8 cellular contexts compared by ENCODE assay signal in genomic region chr1:10941891-10942541, GRCh38.
DNase-seq lines count a peak whose midpoint lies in the region; ATAC-seq, FAIRE-seq and TF ChIP-seq lines count a peak whose summit lies in the region.

No MANE protein-coding gene starts in this region.

- DNase-seq in CD1c-positive myeloid dendritic cell (ENCODE audit: extremely low spot score), result peak; percentile 51
- DNase-seq in HCT116 (ENCODE audit: low read depth, low spot score), result no peak
- peak; percentile 43 to 58 (median 56) for DNase-seq in T-helper 17 cell
- DNase-seq in GM12878 (ENCODE audit: low read depth, low spot score), result no peak
- no peak for DNase-seq in keratinocyte (ENCODE audit: low read depth, low spot score)
- DNase-seq in stimulated activated CD4-positive, alpha-beta T cell treated with anti-CD3 and anti-CD28 coated beads, Interleukin-4, amount 100 ng/mL, for 48 hours (ENCODE audit: low read depth in 2 of 2), result peak; percentile 56 to 68
- DNase-seq in amniotic stem cell (lab: John Stamatoyannopoulos, UW), result no peak

- RAD21 ChIA-PET in HCT116 (lab: Charles Lee; ENCODE audit: low non-redundant PET in 1 of 2, low total read pairs in 2 of 2, uncharacterized antibody in 2 of 2, unreplicated experiment in 2 of 2), result no interaction called here
- RAD21 ChIA-PET in GM12878 (lab: Charles Lee; ENCODE audit: unreplicated experiment), result interaction anchor here (0.6 to 1.3 kb wide), 5 partner anchors 53 to 508 kb away, joined by 3 read pairs; no protein-coding TSS in a partner anchor

- H3K27ac ChIP-seq in HCT116 (ENCODE audit: low read depth, low read length) (no peak overlapping the region), GM12878 (ENCODE audit: control insufficient read depth, insufficient read depth) (no peak overlapping the region), keratinocyte (ENCODE audit: control insufficient read depth, insufficient read depth, low read length) (no peak overlapping the region)

- H3K79me2 ChIP-seq in HCT116 (ENCODE audit: insufficient read depth, low read length), result no peaks in the 10 kb centered on the region
- no peaks in the 10 kb centered on the region for H3K79me2 ChIP-seq in GM12878 (ENCODE audit: control insufficient read depth, insufficient read depth, low read length)
- H3K79me2 ChIP-seq in keratinocyte (ENCODE audit: control insufficient read depth, insufficient read depth, low read length), result no peaks in the 10 kb centered on the region

- H3K4me1 Mint-ChIP-seq in T-helper 17 cell, result peaks cover 30% of the 10 kb centered on the region

- H2AFZ ChIP-seq in HCT116 (ENCODE audit: low read depth, low read length, poor library complexity, severe bottlenecking) (peak overlapping the region; percentile 54), GM12878 (ENCODE audit: control insufficient read depth, low read depth, low read length) (no peak overlapping the region), keratinocyte (ENCODE audit: control insufficient read depth, low read length) (no peak overlapping the region)

- no peak overlapping the region for H3K9ac ChIP-seq in HCT116 (ENCODE audit: low read length)
- H3K9ac ChIP-seq in GM12878 (ENCODE audit: control insufficient read depth, insufficient read depth, low read length), result no peak overlapping the region
- H3K9ac ChIP-seq in keratinocyte (ENCODE audit: control insufficient read depth, extremely low read depth, insufficient read depth, low read length), result no peak overlapping the region

- 5% methylated on average over 21 of the region's 21 CpGs for WGBS in GM12878 (ENCODE audit: insufficient coverage, insufficient replicate concordance, low lambda C conversion rate, missing lambda C conversion rate)

- H3K27me3 ChIP-seq in HCT116 (ENCODE audit: insufficient read depth, low read length), result no peaks in the 10 kb centered on the region; the same call in 1 of the 2 replicates
- peaks cover 4 to 8% of the 10 kb centered on the region in 2 experiments; a peak in 3 of 4 replicates for H3K27me3 ChIP-seq in GM12878 (replicated peaks in 1 of 2; ENCODE audit: control insufficient read depth in 2 of 2, insufficient read depth in 2 of 2, low read length in 1 of 2)
- peaks cover 23% of the 10 kb centered on the region for H3K27me3 ChIP-seq in keratinocyte (ENCODE audit: control insufficient read depth, extremely low read depth, insufficient read depth, low read length)

- H3K4me1 ChIP-seq in HCT116 (ENCODE audit: control insufficient read depth in 1 of 2, insufficient read depth in 2 of 2, low read length in 2 of 2), result peaks cover 0 to 8% of the 10 kb centered on the region in 2 experiments; a peak in 2 of 4 replicates
- H3K4me1 ChIP-seq in GM12878 (ENCODE audit: control insufficient read depth, insufficient read depth, low read length), result peaks cover 21% of the 10 kb centered on the region
- H3K4me1 ChIP-seq in keratinocyte (ENCODE audit: control insufficient read depth, extremely low read depth, insufficient read depth, low read length), result peaks cover 11% of the 10 kb centered on the region

- peaks cover 35% of the 10 kb centered on the region for H3K27me3 Mint-ChIP-seq in T-helper 17 cell

- no TSS peak for BruUV-seq in HCT116 (replicated peaks; lab: Mats Ljungman, UMichigan)
- no TSS peak for BruUV-seq in GM12878 (replicated peaks; lab: Mats Ljungman, UMichigan)

- no peak for TF ChIP-seq POLR2A in HCT116 (IDR thresholded peaks at IDR 0.05; ENCODE audit: borderline replicate concordance, extremely low read depth, insufficient read depth, insufficient read length)
- TF ChIP-seq POLR2A in GM12878 (IDR thresholded peaks at IDR 0.05; ENCODE audit: low read depth, low read length), result no peak

- peak overlapping the region; percentile 71 for H3K4me2 ChIP-seq in HCT116 (ENCODE audit: low read length)
- no peak overlapping the region; the same call in 1 of the 2 replicates for H3K4me2 ChIP-seq in GM12878 (ENCODE audit: control insufficient read depth, insufficient read depth)
- peak overlapping the region; percentile 50 for H3K4me2 ChIP-seq in keratinocyte (ENCODE audit: control insufficient read depth, extremely low read depth, insufficient read depth, low read depth, low read length)

- ATAC-seq in HCT116 (peak; percentile 83), T-helper 17 cell (peak; percentile 69), GM12878 (peak; percentile 55), HG02981 (IDR thresholded peaks at IDR 0.05; ENCODE audit: unreplicated experiment) (no peak)

- FAIRE-seq in GM12878 (lab: Jason Lieb, UNC) (no peak), keratinocyte (lab: Jason Lieb, UNC) (no peak)

- no peaks in the 10 kb centered on the region for H3K9me1 ChIP-seq in keratinocyte (ENCODE audit: control insufficient read depth, extremely low read depth, insufficient read depth, low read length)

- in situ Hi-C loops in GM12878 (cut with MboI), result loop anchor here (5.0 kb wide), 1 partner anchor 435 kb away; no protein-coding TSS in a partner anchor

- peak; percentile 71 to 97 (median 91) for TF ChIP-seq CTCF in HCT116 (IDR thresholded peaks at IDR 0.05 in 2 of 3, conservative IDR thresholded peaks at IDR 0.05 in 1 of 3; ENCODE audit: borderline replicate concordance in 1 of 3, insufficient read depth in 1 of 3, low read depth in 2 of 3, low read length in 2 of 3)
- peak; percentile 74 to 98 (median 93) for TF ChIP-seq CTCF in GM12878 (IDR thresholded peaks at IDR 0.05 in 2 of 3, conservative IDR thresholded peaks at IDR 0.05 in 1 of 3; ENCODE audit: control insufficient read depth in 2 of 3, extremely low read depth in 1 of 3, insufficient read depth in 1 of 3, low read depth in 3 of 3, low read length in 3 of 3)
- peak; percentile 85 to 97 (median 93) for TF ChIP-seq CTCF in keratinocyte (optimal IDR thresholded peaks at IDR 0.05 in 1 of 3, IDR thresholded peaks at IDR 0.05 in 1 of 3, conservative IDR thresholded peaks at IDR 0.05 in 1 of 3; ENCODE audit: extremely low read depth in 1 of 3, insufficient read depth in 2 of 3, low read length in 3 of 3)

- dilution Hi-C loops in keratinocyte (cut with MboI; ENCODE audit: extremely low pct_ligation_motif_present, low sequenced_read_pairs), result no loop called here

- H3K9me3 ChIP-seq in HCT116 (ENCODE audit: control insufficient read depth in 1 of 2, insufficient read depth in 1 of 2, low read depth in 1 of 2, low read length in 2 of 2) (no peaks in the 10 kb centered on the region), T-helper 17 cell (ENCODE audit: control insufficient read depth, low read length, poor library complexity, severe bottlenecking) (no peaks in the 10 kb centered on the region), GM12878 (replicated peaks; ENCODE audit: control insufficient read depth, insufficient read depth, low read length) (no peaks in the 10 kb centered on the region), keratinocyte (ENCODE audit: control insufficient read depth, low read depth, low read length) (no peaks in the 10 kb centered on the region)

- intact Hi-C loops in HCT116 (cut with micrococcal nuclease) (loop anchor here (1.0 kb wide), 2 partner anchors 250 to 435 kb away; no protein-coding TSS in a partner anchor), GM12878 (cut with micrococcal nuclease; ENCODE audit: unreplicated experiment) (loop anchor here (2.0 to 5.0 kb wide), 2 partner anchors 250 to 435 kb away; no protein-coding TSS in a partner anchor)

- H3K36me3 ChIP-seq in HCT116 (ENCODE audit: control insufficient read depth in 1 of 2, insufficient read depth in 2 of 2, low read length in 2 of 2) (no peaks in the 10 kb centered on the region), GM12878 (ENCODE audit: control insufficient read depth in 2 of 2, insufficient read depth in 2 of 2, low read length in 1 of 2) (no peaks in the 10 kb centered on the region), keratinocyte (ENCODE audit: control insufficient read depth in 2 of 2, extremely low read depth in 1 of 2, insufficient read depth in 2 of 2, low read length in 2 of 2) (no peaks in the 10 kb centered on the region)

- peaks cover 3% of the 10 kb centered on the region for H3K36me3 Mint-ChIP-seq in T-helper 17 cell (ENCODE audit: low read depth)

- no peaks in the 10 kb centered on the region for H3K9me2 ChIP-seq in HCT116 (ENCODE audit: insufficient read depth)

- 0 out of 4 replicates have a peak overlapping the region, but pooled peaks of 1 of the 2 experiments have one; percentile 26 for H3K4me3 ChIP-seq in HCT116 (replicated peaks in 1 of 2; ENCODE audit: low read depth in 1 of 2, low read length in 2 of 2)
- no peak overlapping the region for H3K4me3 ChIP-seq in GM12878
- no peak overlapping the region for H3K4me3 ChIP-seq in keratinocyte (ENCODE audit: control insufficient read depth in 2 of 3, extremely low read depth in 1 of 3, insufficient read depth in 2 of 3, low read depth in 1 of 3, low read length in 3 of 3)

- no peak for TF ChIP-seq EP300 in GM12878 (IDR thresholded peaks at IDR 0.05; ENCODE audit: borderline replicate concordance in 1 of 2, control insufficient read depth in 1 of 2, low read depth in 2 of 2, low read length in 2 of 2)

- CTCF ChIA-PET in HCT116 (lab: Charles Lee) (interaction anchor here (0.7 to 1.1 kb wide), 5 partner anchors 9 to 435 kb away, joined by 3 to 5 read pairs (median 3); no protein-coding TSS in a partner anchor), GM12878 (lab: Yijun Ruan, JAX) (interaction anchor here (0.5 to 1.6 kb wide), 22 partner anchors 13 to 447 kb away, joined by 3 to 8 read pairs (median 4); no protein-coding TSS in a partner anchor)

- no peak overlapping the region for H3K4me3 Mint-ChIP-seq in T-helper 17 cell

- POLR2A ChIA-PET in HCT116 (lab: Charles Lee), result no interaction called here
- POLR2A ChIA-PET in GM12878 (lab: Charles Lee), result no interaction called here

- peak overlapping the region; percentile 27 for H3K27ac Mint-ChIP-seq in T-helper 17 cell

- TF ChIP-seq RAD21 in HCT116 (IDR thresholded peaks at IDR 0.05; ENCODE audit: low read depth), result peak; percentile 86
- peak; percentile 70 for TF ChIP-seq RAD21 in GM12878 (IDR thresholded peaks at IDR 0.05; ENCODE audit: insufficient read depth, low read depth, low read length)

- H4K20me1 ChIP-seq in HCT116 (ENCODE audit: insufficient read depth), result no peaks in the 10 kb centered on the region
- H4K20me1 ChIP-seq in GM12878 (ENCODE audit: control insufficient read depth, insufficient read depth), result no peaks in the 10 kb centered on the region; the same call in 1 of the 2 replicates
- H4K20me1 ChIP-seq in keratinocyte (ENCODE audit: control insufficient read depth, extremely low read depth, insufficient read depth, low read length), result no peaks in the 10 kb centered on the region

- SMC1A ChIA-PET in GM12878 (lab: Charles Lee; ENCODE audit: uncharacterized antibody, unreplicated experiment), result interaction anchor here (1.0 to 1.3 kb wide), 3 partner anchors 22 to 33 kb away, joined by 3 to 6 read pairs (median 3); no protein-coding TSS in a partner anchor

TF ChIP-seq in HCT116, 20 proteins besides CTCF, POLR2A, EP300 and RAD21 (continues in another document):
- no peak for TF ChIP-seq CEBPB (IDR thresholded peaks at IDR 0.05; ENCODE audit: low read depth)
- no peak for TF ChIP-seq TCF7L2 (IDR thresholded peaks at IDR 0.05; ENCODE audit: borderline replicate concordance, extremely low read depth, insufficient read depth, insufficient read length)

TF ChIP-seq in GM12878, 131 proteins besides CTCF, POLR2A, EP300 and RAD21 (continues in another document):
- TF ChIP-seq GATAD2B (conservative IDR thresholded peaks at IDR 0.05; ENCODE audit: low read depth), result no peak
- TF ChIP-seq SMC3 (IDR thresholded peaks at IDR 0.05; ENCODE audit: borderline replicate concordance, low read length), result peak; percentile 58

Comparison
In these comparisons a context has a peak if more than half of its experiments do, and no peak if none do; other contexts are left out.
1. DNase-seq: peak in CD1c-positive myeloid dendritic cell (single experiment), T-helper 17 cell (3 of 3) and stimulated activated CD4-positive, alpha-beta T cell treated with anti-CD3 and anti-CD28 coated beads, Interleukin-4, amount 100 ng/mL, for 48 hours (2 of 2); none in HCT116 (single experiment), GM12878 (single experiment), keratinocyte (single experiment) and amniotic stem cell (single experiment).
2. Peak in every context shown above with its lines, with median percentiles within 50 percentile points of each other: CTCF ChIP-seq.